Comparison of ENCODE assay signal across 2 cellular contexts in genomic region chr12:65334534-65334933, GRCh38.
TF ChIP-seq lines count a peak whose summit lies in the region.

No MANE protein-coding gene starts in this region.

TF ChIP-seq in IMR-90, 13 proteins besides CTCF, POLR2A, EP300 and RAD21:
- TF ChIP-seq MAZ (IDR thresholded peaks at IDR 0.05; ENCODE audit: borderline replicate concordance, low read depth, low read length) (no peak), USF2 (IDR thresholded peaks at IDR 0.05; ENCODE audit: low read depth, low read length) (no peak), ELK1 (IDR thresholded peaks at IDR 0.05; ENCODE audit: borderline replicate concordance, low read depth, low read length) (no peak), MXI1 (IDR thresholded peaks at IDR 0.05; ENCODE audit: borderline replicate concordance, low read depth, low read length) (no peak), RFX5 (IDR thresholded peaks at IDR 0.05; ENCODE audit: low read depth, low read length) (no peak), FOS (IDR thresholded peaks at IDR 0.05; ENCODE audit: low read depth, low read length) (no peak), NFE2L2 (IDR thresholded peaks at IDR 0.05; ENCODE audit: low read depth, low read length) (no peak)

TF ChIP-seq in HepG2, 621 proteins besides CTCF, POLR2A, EP300 and RAD21:
- TF ChIP-seq TCF12 (IDR thresholded peaks at IDR 0.05) (no peak), TCF12 (CRISPR knock-in tag; IDR thresholded peaks at IDR 0.05) (no peak)
TF ChIP-seq in HepG2: peak in this region for 0.
